ENCODE assay signal across 8 cellular contexts in genomic region chr14:72891666-72892102, GRCh38. TPM values are rescaled to one million over a fixed set of nuclear protein-coding genes. Genes with fewer than 3 reads are reported as not detected.
DNase-seq lines count a peak whose midpoint lies in the region; FAIRE-seq and TF ChIP-seq lines count a peak whose summit lies in the region.

No MANE protein-coding gene starts in this region.

- no peak for DNase-seq in left ventricle myocardium inferior
- no peak for DNase-seq in cardiac septum (ENCODE audit: low spot score)
- DNase-seq in bronchial epithelial cell (ENCODE audit: low read depth), result no peak
- DNase-seq in vagina (ENCODE audit: extremely low spot score in 2 of 2), result no peak
- DNase-seq in NCI-H1694 treated with DMSO at 0.1 percent for 48 hours (lab: John Stamatoyannopoulos, UW), result no peak
- DNase-seq in cerebellum (ENCODE audit: low spot score), result no peak
- DNase-seq in inferior parietal cortex (ENCODE audit: extremely low spot score), result no peak

- H3K9ac ChIP-seq in muscle layer of colon (ENCODE audit: low read length), result no peak overlapping the region

- H3K9me3 ChIP-seq in left ventricle myocardium inferior (replicated peaks) (no peaks in the 10 kb centered on the region), muscle layer of colon (ENCODE audit: low read length) (no peaks in the 10 kb centered on the region), vagina (no peaks in the 10 kb centered on the region)

- H3K4me3 ChIP-seq in left ventricle myocardium inferior (peak overlapping the region; percentile 78), bronchial epithelial cell (ENCODE audit: low read depth, low read length) (peak overlapping the region; percentile 60), muscle layer of colon (ENCODE audit: low read depth in 1 of 2, low read length in 2 of 2) (peak overlapping the region; percentile 64 to 71), vagina (peak overlapping the region; percentile 66 to 80)

- TF ChIP-seq POLR2A in vagina (IDR thresholded peaks at IDR 0.05), result no peak

- H3K4me1 ChIP-seq in left ventricle myocardium inferior (peaks cover 63% of the 10 kb centered on the region), muscle layer of colon (ENCODE audit: insufficient read depth, low read length) (peaks cover 21% of the 10 kb centered on the region), vagina (peaks cover 25% of the 10 kb centered on the region)

- H3K27ac ChIP-seq in left ventricle myocardium inferior (replicated peaks), result peak overlapping the region; percentile 90
- H3K27ac ChIP-seq in muscle layer of colon (ENCODE audit: low read depth, low read length), result no peak overlapping the region
- no peak overlapping the region for H3K27ac ChIP-seq in vagina

- FAIRE-seq in bronchial epithelial cell (lab: Jason Lieb, UNC), result no peak

- H3K27me3 ChIP-seq in left ventricle myocardium inferior (ENCODE audit: low read depth) (peaks cover 15% of the 10 kb centered on the region), bronchial epithelial cell (ENCODE audit: control insufficient read depth, insufficient read depth, low read length) (peaks cover 13% of the 10 kb centered on the region), muscle layer of colon (ENCODE audit: control insufficient read depth in 1 of 2, insufficient read depth in 2 of 2, low read length in 2 of 2) (peaks cover 18 to 23% of the 10 kb centered on the region in 2 donors), vagina (no peaks in the 10 kb centered on the region)

- H3K36me3 ChIP-seq in left ventricle myocardium inferior (no peaks in the 10 kb centered on the region), bronchial epithelial cell (ENCODE audit: control insufficient read depth, insufficient read depth, low read length) (no peaks in the 10 kb centered on the region), muscle layer of colon (ENCODE audit: insufficient read depth, low read length) (no peaks in the 10 kb centered on the region), vagina (no peaks in the 10 kb centered on the region)

- intact Hi-C loops in left ventricle myocardium inferior (cut with micrococcal nuclease), result loop anchor here (10.0 kb wide), 1 partner anchor 77 kb away; no protein-coding TSS in a partner anchor
- intact Hi-C loops in cardiac septum (cut with DNase I), result loop anchor here (2.0 kb wide), 2 partner anchors 69 to 79 kb away; no protein-coding TSS in a partner anchor
- intact Hi-C loops in vagina (cut with DNase I), result no loop called here

- no peak for TF ChIP-seq CTCF in left ventricle myocardium inferior (IDR thresholded peaks at IDR 0.05; ENCODE audit: borderline replicate concordance)
- no peak for TF ChIP-seq CTCF in bronchial epithelial cell (IDR thresholded peaks at IDR 0.05; ENCODE audit: insufficient read depth, low read length, severe bottlenecking)
- TF ChIP-seq CTCF in vagina (IDR thresholded peaks at IDR 0.05), result no peak

RNA-seq across cellular contexts. Expression of gene DPF3, which starts 2.2 kb away (rescaled TPM):
- 37.7 TPM for total RNA-seq in left ventricle myocardium inferior
- total RNA-seq in cardiac septum, result 36.5 TPM
- total RNA-seq in bronchial epithelial cell, result 0.13 TPM in 1 of 2 replicates, not detected in the other
- total RNA-seq in vagina, result not detected
- total RNA-seq in cerebellum, result 60.9 TPM

RNA-seq across cellular contexts. Expression of gene DCAF4, which starts 34.6 kb away (rescaled TPM):
- total RNA-seq in left ventricle myocardium inferior (6.9 TPM), cardiac septum (7.9 TPM), bronchial epithelial cell (8.7 and 14.0 TPM in 2 replicates), vagina (14.2 TPM), cerebellum (10.2 TPM)

Comparison
In these comparisons a context has a peak if more than half of its experiments do, and no peak if none do; other contexts are left out.
1. RNA of gene DPF3, which starts 2.2 kb away (total RNA-seq): 60.9 TPM in cerebellum (single experiment), 37.7 TPM in left ventricle myocardium inferior (single experiment) and 36.5 TPM in cardiac septum (single experiment); not detected in vagina (single experiment) and 0.13 TPM in bronchial epithelial cell; every median in the first group is over 10 times any median in the second.
2. Peak in every context shown above with its lines, with median percentiles within 50 percentile points of each other: H3K4me3 ChIP-seq.